Comparison of ENCODE assay signal across 9 cellular contexts in genomic region chr10:31042670-31043069, GRCh38.
"Had no signal": no experiment of that assay in that cellular context is flagged by ENCODE, and none has a peak within 500 bp of the region (broad histone marks: within the 10 kb centered on the region; RNA-seq: fewer than 3 reads in every experiment).

No MANE protein-coding gene starts in this region.

- FAIRE-seq: HepG2 had no signal

- H3K36me3 ChIP-seq: HAP-1 had no signal

- ATAC-seq: HCT116, HepG2 had no signal

- H2AFZ ChIP-seq: GM23248 had no signal

- DNase-seq: GM23248, GOT3, H7, HFFc6 had no signal

- H3K4me1 ChIP-seq: HAP-1 had no signal

- H3K4me3 ChIP-seq: GM23248, HAP-1 had no signal

- H3K27me3 Mint-ChIP-seq: IgD-negative memory B cell had no signal

- H3K9ac ChIP-seq: GM23248 had no signal

- H3K9me3 Mint-ChIP-seq: HFFc6 had no signal

- H3K27ac Mint-ChIP-seq: HFFc6, IgD-negative memory B cell had no signal

- H3K4me3 Mint-ChIP-seq: HFFc6, IgD-negative memory B cell had no signal

- H3K27ac ChIP-seq: GM23248, HL-60 had no signal

- H3K9me3 ChIP-seq: HAP-1 had no signal
